In the genomic region with DNA sequence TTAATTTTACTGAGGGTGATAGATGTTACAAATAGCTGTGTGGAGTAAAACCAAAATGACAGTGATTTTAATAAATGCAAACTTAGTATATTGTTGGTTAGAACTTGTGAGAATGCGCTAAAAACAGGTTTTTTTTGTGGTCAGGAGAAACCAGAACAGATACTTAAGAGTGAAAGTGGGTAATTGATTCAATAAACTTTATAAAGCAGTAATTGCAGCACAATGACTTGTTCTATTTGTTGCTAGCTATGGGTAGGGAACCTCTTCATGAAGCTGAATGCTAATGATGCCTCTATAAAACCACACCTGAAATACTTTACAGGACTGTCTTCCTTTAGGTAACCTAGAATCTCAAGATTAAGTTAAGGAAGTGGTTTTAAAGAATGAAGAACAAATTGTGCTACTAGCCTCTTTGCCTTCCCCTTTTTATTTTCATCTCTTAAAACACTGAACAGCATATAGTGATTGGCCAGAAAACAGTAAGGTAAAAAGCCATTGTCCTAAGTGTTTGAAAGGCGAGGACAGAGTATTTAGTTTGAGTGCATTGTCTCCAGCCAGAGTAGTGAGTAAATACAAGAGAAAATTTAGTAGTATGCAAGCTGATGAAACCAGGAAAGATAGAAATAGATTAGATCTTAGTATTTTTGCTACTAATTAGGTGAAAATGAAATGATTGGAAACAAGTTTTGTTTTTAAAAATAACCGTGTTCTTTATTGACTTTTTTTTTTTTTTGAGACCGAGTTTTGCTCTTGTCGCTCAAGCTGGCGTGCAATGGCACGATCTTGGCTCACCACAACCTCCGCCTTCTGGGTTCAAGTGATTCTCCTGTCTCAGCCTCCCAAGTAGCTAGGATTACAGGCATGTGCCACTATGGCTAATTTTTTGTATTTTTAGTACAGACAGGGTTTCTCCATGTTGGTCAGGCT, we compare ENCODE assay signal across 13 cellular contexts. TPM values are rescaled to one million over a fixed set of nuclear protein-coding genes. Genes with fewer than 3 reads are reported as not detected.
DNase-seq lines count a peak whose midpoint lies in the region; ATAC-seq and TF ChIP-seq lines count a peak whose summit lies in the region.
"Had no signal": no experiment of that assay in that cellular context is flagged by ENCODE, and none has a peak within 500 bp of the region (broad histone marks: within the 10 kb centered on the region; RNA-seq: fewer than 3 reads in every experiment).

No MANE protein-coding gene starts in this region.

- no peak for DNase-seq in activated CD8-positive, alpha-beta memory T cell treated with anti-CD3 and anti-CD28 coated beads, Interleukin-2, amount 10 ng/mL, durations not matched to agents 7 days and 5 days
- no peak for DNase-seq in activated CD8-positive, alpha-beta memory T cell treated with anti-CD3 and anti-CD28 coated beads for 24 hours
- peak; percentile 33 to 82 for DNase-seq in NOMO-1 (lab: John Stamatoyannopoulos, UW; ENCODE audit: unreplicated experiment in 2 of 2)
- DNase-seq in central memory CD4-positive, alpha-beta T cell = peak; percentile 44
- DNase-seq in stomach = no peak
- DNase-seq in kidney glomerular epithelial cell (lab: John Stamatoyannopoulos, UW) = no peak
- DNase-seq in activated CD4-positive, alpha-beta T cell treated with anti-CD3 and anti-CD28 coated beads for 1 hour = no peak
- DNase-seq: activated CD4-positive, CD25-positive, alpha-beta regulatory T cell; foreskin keratinocyte; mammary epithelial cell; NCI-H2081; stimulated activated CD4-positive, alpha-beta T cell treated with anti-CD3 and anti-CD28 coated beads, Interleukin-1b, Interleukin-23, amount 100 ng/mL, for 48 hours had no signal

- peaks cover 1 to 16% (median 11%) of the 10 kb centered on the region in 4 donors for H3K36me3 ChIP-seq in stomach

- H3K4me3 Mint-ChIP-seq in activated CD8-positive, alpha-beta memory T cell treated with anti-CD3 and anti-CD28 coated beads, Interleukin-2, amount 10 ng/mL, durations not matched to agents 7 days and 5 days = no peak overlapping the region

- H3K27me3 Mint-ChIP-seq in activated CD8-positive, alpha-beta memory T cell treated with anti-CD3 and anti-CD28 coated beads, Interleukin-2, amount 10 ng/mL, durations not matched to agents 7 days and 5 days = no peaks in the 10 kb centered on the region

- intact Hi-C loops in stomach (cut with DNase I; ENCODE audit: low total_unique reads) = no loop called here

- H3K4me1 Mint-ChIP-seq in activated CD8-positive, alpha-beta memory T cell treated with anti-CD3 and anti-CD28 coated beads, Interleukin-2, amount 10 ng/mL, durations not matched to agents 7 days and 5 days = peaks cover 52% of the 10 kb centered on the region

- peak overlapping the region; percentile 58 for H3K27ac Mint-ChIP-seq in activated CD8-positive, alpha-beta memory T cell treated with anti-CD3 and anti-CD28 coated beads, Interleukin-2, amount 10 ng/mL, durations not matched to agents 7 days and 5 days

- H3K4me1 ChIP-seq in stomach = peaks cover 35 to 94% (median 65%) of the 10 kb centered on the region in 4 donors

- H3K36me3 Mint-ChIP-seq in activated CD8-positive, alpha-beta memory T cell treated with anti-CD3 and anti-CD28 coated beads, Interleukin-2, amount 10 ng/mL, durations not matched to agents 7 days and 5 days = peaks cover 49% of the 10 kb centered on the region

- H3K9me3 Mint-ChIP-seq in activated CD8-positive, alpha-beta memory T cell treated with anti-CD3 and anti-CD28 coated beads, Interleukin-2, amount 10 ng/mL, durations not matched to agents 7 days and 5 days (ENCODE audit: low read depth) = no peaks in the 10 kb centered on the region

- no peaks in the 10 kb centered on the region for H3K9me3 ChIP-seq in stomach

- peak overlapping the region in 3 of 5 donors; percentile 4 to 61 (median 15) for H3K27ac ChIP-seq in stomach
- H3K27ac ChIP-seq: foreskin keratinocyte had no signal

- no peak for TF ChIP-seq POLR2A in stomach (IDR thresholded peaks at IDR 0.05)

- CTCF ChIA-PET in activated CD8-positive, alpha-beta memory T cell treated with anti-CD3 and anti-CD28 coated beads, Interleukin-2, amount 10 ng/mL, durations not matched to agents 7 days and 5 days (lab: Charles Lee) = interaction anchor here (1.1 to 1.6 kb wide), 3 partner anchors 14 to 52 kb away, joined by 3 to 5 read pairs (median 4); no protein-coding TSS in a partner anchor

- ATAC-seq in activated CD8-positive, alpha-beta memory T cell treated with anti-CD3 and anti-CD28 coated beads, Interleukin-2, amount 10 ng/mL, durations not matched to agents 7 days and 5 days = no peak
- no peak for ATAC-seq in HG02571 (IDR thresholded peaks at IDR 0.05; ENCODE audit: unreplicated experiment)
- ATAC-seq: foreskin keratinocyte had no signal

- no peak for TF ChIP-seq EP300 in stomach (IDR thresholded peaks at IDR 0.05)

- TF ChIP-seq CTCF in stomach (IDR thresholded peaks at IDR 0.05) = no peak

- H3K27me3 ChIP-seq in stomach = no peaks in the 10 kb centered on the region
- H3K27me3 ChIP-seq: foreskin keratinocyte had no signal

- no peak overlapping the region for H3K4me3 ChIP-seq in stomach

- WGBS in stomach, 5 donors = 78 to 82% (median 80%) methylated on average over 8 of the region's 8 CpGs

RNA-seq across cellular contexts. Expression of a gene that starts 6.0 kb away (rescaled TPM):
- 100 to 1,000 TPM in 1 of 2 experiments, 10 to 100 TPM in 1; 96.5 to 113 TPM for total RNA-seq in activated CD8-positive, alpha-beta memory T cell treated with anti-CD3 and anti-CD28 coated beads, Interleukin-2, amount 10 ng/mL, durations not matched to agents 7 days and 5 days
- 100 to 1,000 TPM in 2 of 5 donors, 10 to 100 TPM in 3; 15.8 to 161 (median 69.8) TPM for total RNA-seq in stomach
- polyA plus RNA-seq in stomach = 10 to 100 TPM; 24.7 to 40.2 (median 38.9) TPM

RNA-seq across cellular contexts. Expression of a gene that starts 16.0 kb away (rescaled TPM):
- 10 to 100 TPM in 1 of 2 experiments, 1 to 10 TPM in 1; 9.6 to 17.4 TPM for total RNA-seq in activated CD8-positive, alpha-beta memory T cell treated with anti-CD3 and anti-CD28 coated beads, Interleukin-2, amount 10 ng/mL, durations not matched to agents 7 days and 5 days
- 10 to 100 TPM in 1 of 5 donors, 1 to 10 TPM in 1, under 1 TPM in 2, not detected in 1; 0.45 to 12.7 (median 2.9) TPM for total RNA-seq in stomach
- 1 to 10 TPM; 3.5 to 6.4 (median 4.3) TPM for polyA plus RNA-seq in stomach

RNA-seq across cellular contexts. Expression of a gene that starts 16.1 kb away (rescaled TPM):
- total RNA-seq in activated CD8-positive, alpha-beta memory T cell treated with anti-CD3 and anti-CD28 coated beads, Interleukin-2, amount 10 ng/mL, durations not matched to agents 7 days and 5 days = 100 to 1,000 TPM; 140 to 161 TPM
- 100 to 1,000 TPM; 111 to 311 (median 183) TPM for total RNA-seq in stomach
- polyA plus RNA-seq in stomach = 10 to 100 TPM; 11.8 to 42.2 (median 32.6) TPM

RNA-seq across cellular contexts. Expression of a gene that starts 40.9 kb away (rescaled TPM):
- 1 to 10 TPM; 4.5 to 8.0 TPM for total RNA-seq in activated CD8-positive, alpha-beta memory T cell treated with anti-CD3 and anti-CD28 coated beads, Interleukin-2, amount 10 ng/mL, durations not matched to agents 7 days and 5 days
- 100 to 1,000 TPM in 1 of 5 donors, 10 to 100 TPM in 2, 1 to 10 TPM in 2; 8.5 to 339 (median 14.9) TPM for total RNA-seq in stomach
- 10 to 100 TPM; 11.0 to 12.1 (median 11.0) TPM for polyA plus RNA-seq in stomach

RNA-seq across cellular contexts. Expression of a gene that starts 50.6 kb away (rescaled TPM):
- total RNA-seq in activated CD8-positive, alpha-beta memory T cell treated with anti-CD3 and anti-CD28 coated beads, Interleukin-2, amount 10 ng/mL, durations not matched to agents 7 days and 5 days = 10 to 100 TPM; 13.6 to 17.0 TPM
- total RNA-seq in stomach = 10 to 100 TPM in 2 of 5 donors, 1 to 10 TPM in 2, not detected in 1; 1.8 to 38.5 (median 7.4) TPM
- polyA plus RNA-seq in stomach = 1 to 10 TPM; 2.4 to 8.0 (median 7.8) TPM

Comparison
In these comparisons a context has a peak if more than half of its experiments do, and no peak if none do; other contexts are left out.
1. DNase-seq: peak in NOMO-1 (2 of 2) and central memory CD4-positive, alpha-beta T cell (single experiment); none in activated CD8-positive, alpha-beta memory T cell treated with anti-CD3 and anti-CD28 coated beads, Interleukin-2, amount 10 ng/mL, durations not matched to agents 7 days and 5 days (single experiment), activated CD8-positive, alpha-beta memory T cell treated with anti-CD3 and anti-CD28 coated beads for 24 hours (single experiment), stomach (single experiment), kidney glomerular epithelial cell (single experiment) and activated CD4-positive, alpha-beta T cell treated with anti-CD3 and anti-CD28 coated beads for 1 hour (single experiment).